ENCODE assay signal across 1 cellular context in genomic region chr10:84341983-84342382, GRCh38.
TF ChIP-seq lines count a peak whose summit lies in the region.

No MANE protein-coding gene starts in this region.

TF ChIP-seq in K562, 482 proteins besides CTCF, POLR2A, EP300 and RAD21:
- no peak for TF ChIP-seq ZNF655 (CRISPR knock-in tag; IDR thresholded peaks at IDR 0.05)
- no peak for TF ChIP-seq NFIC (IDR thresholded peaks at IDR 0.05)
- no peak for TF ChIP-seq BHLHE40 (IDR thresholded peaks at IDR 0.05; ENCODE audit: low read length)
- peak; percentile 65 for TF ChIP-seq TCF3 (CRISPR knock-in tag; IDR thresholded peaks at IDR 0.05)
- TF ChIP-seq PPARD (CRISPR knock-in tag; IDR thresholded peaks at IDR 0.05): no peak
- no peak for TF ChIP-seq ZNF583 (CRISPR knock-in tag; IDR thresholded peaks at IDR 0.05)
- no peak for TF ChIP-seq STAT6 (CRISPR knock-in tag; IDR thresholded peaks at IDR 0.05)
- TF ChIP-seq NCOR1 (IDR thresholded peaks at IDR 0.05): 0 out of 2 replicates have a peak, but pooled peaks have one; percentile 11
- TF ChIP-seq MLLT1 (IDR thresholded peaks at IDR 0.05): no peak
- TF ChIP-seq ZKSCAN3 (CRISPR knock-in tag; IDR thresholded peaks at IDR 0.05): no peak
- TF ChIP-seq ATF2 (CRISPR knock-in tag; IDR thresholded peaks at IDR 0.05): no peak
- no peak for TF ChIP-seq HDAC6 (IDR thresholded peaks at IDR 0.05; ENCODE audit: low read depth, low read length)
- no peak for TF ChIP-seq TAF7 (tag; IDR thresholded peaks at IDR 0.05)
- no peak for TF ChIP-seq ZNF668 (CRISPR knock-in tag; IDR thresholded peaks at IDR 0.05)
- no peak for TF ChIP-seq RBM34 (IDR thresholded peaks at IDR 0.05; ENCODE audit: borderline replicate concordance, insufficient read depth, low read length)
- TF ChIP-seq CREB3L1 (IDR thresholded peaks at IDR 0.05; ENCODE audit: borderline replicate concordance, low read depth): no peak
- TF ChIP-seq CBFA2T3 (IDR thresholded peaks at IDR 0.05): peak; percentile 57
- no peak for TF ChIP-seq ZBTB5 (IDR thresholded peaks at IDR 0.05)
- TF ChIP-seq TAL1 (IDR thresholded peaks at IDR 0.05): peak; percentile 52
- TF ChIP-seq MCM3 (IDR thresholded peaks at IDR 0.05): no peak
- no peak for TF ChIP-seq ZNF75A (CRISPR knock-in tag; IDR thresholded peaks at IDR 0.05)
- peak; percentile 87 for TF ChIP-seq HMBOX1 (IDR thresholded peaks at IDR 0.05)
- TF ChIP-seq RBM39 (optimal IDR thresholded peaks at IDR 0.05; ENCODE audit: low read depth, low read length): no peak
